In the genomic region with DNA sequence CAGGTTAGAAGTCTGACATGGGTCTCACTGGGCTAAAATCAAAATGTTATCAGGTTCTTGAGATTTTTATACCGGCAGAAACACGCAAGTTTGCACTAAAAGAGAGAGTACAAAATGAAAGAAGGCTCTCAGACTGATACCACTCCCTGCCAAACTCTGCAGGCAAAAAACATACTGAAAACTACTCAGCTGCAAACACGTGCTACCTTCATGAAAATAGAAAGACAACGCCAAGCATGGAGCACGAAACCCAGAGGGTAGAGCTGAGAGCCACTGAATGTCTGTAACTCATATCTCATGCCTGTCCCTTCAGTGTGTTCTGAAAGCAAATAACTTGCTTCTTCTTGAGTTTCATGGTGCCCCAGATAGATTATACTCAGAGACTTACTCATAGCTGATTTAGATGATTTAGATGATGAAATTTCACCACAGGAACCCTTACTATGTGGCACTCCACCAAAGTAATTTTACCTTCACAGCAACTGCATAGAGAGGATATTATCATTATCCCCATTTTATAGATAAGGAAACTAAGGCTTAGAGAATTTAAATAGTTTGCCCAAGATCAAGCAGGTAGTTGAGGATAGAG, we compare ENCODE assay signal across 18 cellular contexts.
DNase-seq lines count a peak whose midpoint lies in the region; FAIRE-seq and TF ChIP-seq lines count a peak whose summit lies in the region.
"Had no signal": no experiment of that assay in that cellular context is flagged by ENCODE, and none has a peak within 500 bp of the region (broad histone marks: within the 10 kb centered on the region; RNA-seq: fewer than 3 reads in every experiment).

No MANE protein-coding gene starts in this region.

- H3K4me2 ChIP-seq in mammary epithelial cell (ENCODE audit: insufficient read depth, low read depth, low read length) (no peak overlapping the region), astrocyte (ENCODE audit: low read length) (no peak overlapping the region)
- H3K4me2 ChIP-seq: A549 had no signal

- no TSS peak for BruUV-seq in mammary epithelial cell (replicated peaks; lab: Mats Ljungman, UMichigan)

- H3K79me2 ChIP-seq in mammary epithelial cell (ENCODE audit: insufficient read depth, low read length) (no peaks in the 10 kb centered on the region), astrocyte (ENCODE audit: insufficient read depth, low read length) (no peaks in the 10 kb centered on the region)

- no peak for TF ChIP-seq CTCF in mammary epithelial cell (conservative IDR thresholded peaks at IDR 0.05 in 1 of 2, IDR thresholded peaks at IDR 0.05 in 1 of 2; ENCODE audit: extremely low read depth in 1 of 2, insufficient read depth in 1 of 2, low read depth in 1 of 2, low read length in 2 of 2)
- TF ChIP-seq CTCF in breast epithelium (IDR thresholded peaks at IDR 0.05), result no peak
- no peak for TF ChIP-seq CTCF in astrocyte (IDR thresholded peaks at IDR 0.05; ENCODE audit: insufficient read depth, low read depth, low read length)

- intact Hi-C loops in mammary epithelial cell (cut with micrococcal nuclease), result no loop called here
- intact Hi-C loops in breast epithelium (cut with DNase I; ENCODE audit: low total_unique reads), result no loop called here
- intact Hi-C loops in activated naive CD4-positive, alpha-beta T cell treated with anti-CD3 and anti-CD28 coated beads for 36 hours (cut with micrococcal nuclease), result no loop called here

- in situ Hi-C loops in mammary epithelial cell (cut with MboI; ENCODE audit: low sequenced_read_pairs in 2 of 2), result no loop called here

- no peak overlapping the region for H3K27ac ChIP-seq in mammary epithelial cell (ENCODE audit: insufficient read depth, low read depth, low read length)
- H3K27ac ChIP-seq in breast epithelium, result no peak overlapping the region
- H3K27ac ChIP-seq in astrocyte (ENCODE audit: low read depth, low read length), result no peak overlapping the region
- H3K27ac ChIP-seq: left ventricle myocardium inferior, RWPE1, upper lobe of right lung had no signal

- H3K4me1 ChIP-seq in mammary epithelial cell (ENCODE audit: insufficient read depth, low read length) (no peaks in the 10 kb centered on the region), breast epithelium (no peaks in the 10 kb centered on the region), astrocyte (ENCODE audit: insufficient read depth, low read length) (no peaks in the 10 kb centered on the region)
- H3K4me1 ChIP-seq: left ventricle myocardium inferior, upper lobe of right lung had no signal

- H3K4me3 ChIP-seq in mammary epithelial cell (replicated peaks in 1 of 3; ENCODE audit: insufficient read depth in 1 of 3, low read depth in 2 of 3, low read length in 3 of 3) (no peak overlapping the region), breast epithelium (no peak overlapping the region), astrocyte (ENCODE audit: insufficient read depth, low read depth, low read length) (no peak overlapping the region)
- H3K4me3 ChIP-seq: A549, left ventricle myocardium inferior, upper lobe of right lung had no signal

- H3K36me3 Mint-ChIP-seq in astrocyte (ENCODE audit: low read depth, unreplicated experiment), result no peaks in the 10 kb centered on the region
- no peaks in the 10 kb centered on the region for H3K36me3 Mint-ChIP-seq in activated naive CD4-positive, alpha-beta T cell treated with anti-CD3 and anti-CD28 coated beads for 36 hours (ENCODE audit: low read depth)
- no peaks in the 10 kb centered on the region for H3K36me3 Mint-ChIP-seq in T-helper 2 cell treated with Interferon-gamma antibody and Interleukin-4, amounts not matched to agents 5 μg/mL and 100 μg/mL, for 36 hours (ENCODE audit: low read depth)

- H3K27me3 ChIP-seq in mammary epithelial cell (ENCODE audit: insufficient read depth, low read length) (no peaks in the 10 kb centered on the region), breast epithelium (no peaks in the 10 kb centered on the region), astrocyte (ENCODE audit: insufficient read depth, low read length) (no peaks in the 10 kb centered on the region)
- H3K27me3 ChIP-seq: upper lobe of right lung had no signal

- no peak for FAIRE-seq in astrocyte (lab: Jason Lieb, UNC)
- FAIRE-seq: A549 had no signal

- no peaks in the 10 kb centered on the region for H3K9me3 ChIP-seq in mammary epithelial cell (replicated peaks; ENCODE audit: insufficient read depth, low read length)
- no peaks in the 10 kb centered on the region for H3K9me3 ChIP-seq in breast epithelium
- no peaks in the 10 kb centered on the region for H3K9me3 ChIP-seq in astrocyte (ENCODE audit: insufficient read depth, low read depth, low read length)
- H3K9me3 ChIP-seq: left ventricle myocardium inferior, upper lobe of right lung had no signal

- H3K27me3 Mint-ChIP-seq in astrocyte (ENCODE audit: low read depth, unreplicated experiment), result no peaks in the 10 kb centered on the region
- no peaks in the 10 kb centered on the region for H3K27me3 Mint-ChIP-seq in activated naive CD4-positive, alpha-beta T cell treated with anti-CD3 and anti-CD28 coated beads for 36 hours (ENCODE audit: low read depth)
- H3K27me3 Mint-ChIP-seq in T-helper 2 cell treated with Interferon-gamma antibody and Interleukin-4, amounts not matched to agents 5 μg/mL and 100 μg/mL, for 36 hours (ENCODE audit: low read depth), result no peaks in the 10 kb centered on the region

- CTCF ChIA-PET in mammary epithelial cell (lab: Charles Lee; ENCODE audit: low non-redundant PET), result no interaction called here
- CTCF ChIA-PET in activated naive CD4-positive, alpha-beta T cell treated with anti-CD3 and anti-CD28 coated beads for 36 hours (lab: Charles Lee), result no interaction called here

- 53% methylated on average over 5 of the region's 5 CpGs for WGBS in mammary epithelial cell (ENCODE audit: low coverage, missing lambda C conversion rate)

- no peak for TF ChIP-seq POLR2A in breast epithelium (IDR thresholded peaks at IDR 0.05)

- H4K20me1 ChIP-seq in mammary epithelial cell (ENCODE audit: insufficient read depth, low read length), result no peaks in the 10 kb centered on the region
- no peaks in the 10 kb centered on the region for H4K20me1 ChIP-seq in astrocyte (ENCODE audit: insufficient read depth, low read length)

- H2AFZ ChIP-seq in mammary epithelial cell (ENCODE audit: low read depth, low read length), result peak overlapping the region; percentile 63
- H2AFZ ChIP-seq in astrocyte (ENCODE audit: low read depth, low read length), result no peak overlapping the region

- dilution Hi-C loops in mammary epithelial cell (cut with HindIII; ENCODE audit: low sequenced_read_pairs), result no loop called here

- peak; percentile 44 for DNase-seq in mammary epithelial cell
- no peak for DNase-seq in breast epithelium (ENCODE audit: low spot score in 2 of 2)
- peak; percentile 25 for DNase-seq in HT1080 (ENCODE audit: low read depth)
- peak; percentile 71 for DNase-seq in astrocyte (ENCODE audit: low read depth)
- peak; percentile 5 for DNase-seq in stromal cell of bone marrow (ENCODE audit: low read depth)
- no peak for DNase-seq in activated naive CD4-positive, alpha-beta T cell treated with anti-CD3 and anti-CD28 coated beads for 36 hours
- no peak for DNase-seq in T-helper 2 cell treated with Interferon-gamma antibody and Interleukin-4, amounts not matched to agents 5 μg/mL and 100 μg/mL, for 36 hours (ENCODE audit: low spot score)
- DNase-seq in SIG-M5 treated with dmso at 0.1 percent for 504 hours (lab: John Stamatoyannopoulos, UW; ENCODE audit: unreplicated experiment), result no peak
- DNase-seq: DMS79; effector memory CD4-positive, alpha-beta T cell; GOT3; left ventricle myocardium inferior; NCI-H2107; T-helper 9 cell; upper lobe of right lung had no signal

- H3K9ac ChIP-seq in mammary epithelial cell (ENCODE audit: insufficient read depth, low read length), result no peak overlapping the region
- no peak overlapping the region for H3K9ac ChIP-seq in astrocyte (ENCODE audit: low read length)

- H3K4me3 Mint-ChIP-seq in astrocyte (ENCODE audit: unreplicated experiment), result no peak overlapping the region
- no peak overlapping the region for H3K4me3 Mint-ChIP-seq in activated naive CD4-positive, alpha-beta T cell treated with anti-CD3 and anti-CD28 coated beads for 36 hours
- H3K4me3 Mint-ChIP-seq in T-helper 2 cell treated with Interferon-gamma antibody and Interleukin-4, amounts not matched to agents 5 μg/mL and 100 μg/mL, for 36 hours, result no peak overlapping the region
- H3K4me3 Mint-ChIP-seq: neural crest cell had no signal

- no peak overlapping the region for H3K27ac Mint-ChIP-seq in astrocyte (ENCODE audit: unreplicated experiment)
- no peak overlapping the region for H3K27ac Mint-ChIP-seq in activated naive CD4-positive, alpha-beta T cell treated with anti-CD3 and anti-CD28 coated beads for 36 hours
- H3K27ac Mint-ChIP-seq in T-helper 2 cell treated with Interferon-gamma antibody and Interleukin-4, amounts not matched to agents 5 μg/mL and 100 μg/mL, for 36 hours, result no peak overlapping the region

- H3K36me3 ChIP-seq in mammary epithelial cell (ENCODE audit: insufficient read depth, low read length) (no peaks in the 10 kb centered on the region), breast epithelium (no peaks in the 10 kb centered on the region), astrocyte (ENCODE audit: insufficient read depth, low read length) (no peaks in the 10 kb centered on the region)
- H3K36me3 ChIP-seq: left ventricle myocardium inferior, upper lobe of right lung had no signal

- H3K9me3 Mint-ChIP-seq in astrocyte (ENCODE audit: unreplicated experiment), result no peaks in the 10 kb centered on the region
- H3K9me3 Mint-ChIP-seq in activated naive CD4-positive, alpha-beta T cell treated with anti-CD3 and anti-CD28 coated beads for 36 hours, result no peaks in the 10 kb centered on the region
- peaks cover 8% of the 10 kb centered on the region for H3K9me3 Mint-ChIP-seq in T-helper 2 cell treated with Interferon-gamma antibody and Interleukin-4, amounts not matched to agents 5 μg/mL and 100 μg/mL, for 36 hours

- H3K4me1 Mint-ChIP-seq in astrocyte (ENCODE audit: low read depth, unreplicated experiment), result no peaks in the 10 kb centered on the region
- no peaks in the 10 kb centered on the region for H3K4me1 Mint-ChIP-seq in activated naive CD4-positive, alpha-beta T cell treated with anti-CD3 and anti-CD28 coated beads for 36 hours (ENCODE audit: low read depth)
- H3K4me1 Mint-ChIP-seq in T-helper 2 cell treated with Interferon-gamma antibody and Interleukin-4, amounts not matched to agents 5 μg/mL and 100 μg/mL, for 36 hours (ENCODE audit: low read depth), result peaks cover 10% of the 10 kb centered on the region
- H3K4me1 Mint-ChIP-seq: neural crest cell had no signal

Comparison
In these comparisons a context has a peak if more than half of its experiments do, and no peak if none do; other contexts are left out.
1. DNase-seq: peak in mammary epithelial cell (single experiment), HT1080 (single experiment), astrocyte (single experiment) and stromal cell of bone marrow (single experiment); none in breast epithelium (0 of 2), activated naive CD4-positive, alpha-beta T cell treated with anti-CD3 and anti-CD28 coated beads for 36 hours (single experiment), T-helper 2 cell treated with Interferon-gamma antibody and Interleukin-4, amounts not matched to agents 5 μg/mL and 100 μg/mL, for 36 hours (single experiment) and SIG-M5 treated with dmso at 0.1 percent for 504 hours (single experiment).